17 cellular contexts compared by ENCODE assay signal in the genomic region with DNA sequence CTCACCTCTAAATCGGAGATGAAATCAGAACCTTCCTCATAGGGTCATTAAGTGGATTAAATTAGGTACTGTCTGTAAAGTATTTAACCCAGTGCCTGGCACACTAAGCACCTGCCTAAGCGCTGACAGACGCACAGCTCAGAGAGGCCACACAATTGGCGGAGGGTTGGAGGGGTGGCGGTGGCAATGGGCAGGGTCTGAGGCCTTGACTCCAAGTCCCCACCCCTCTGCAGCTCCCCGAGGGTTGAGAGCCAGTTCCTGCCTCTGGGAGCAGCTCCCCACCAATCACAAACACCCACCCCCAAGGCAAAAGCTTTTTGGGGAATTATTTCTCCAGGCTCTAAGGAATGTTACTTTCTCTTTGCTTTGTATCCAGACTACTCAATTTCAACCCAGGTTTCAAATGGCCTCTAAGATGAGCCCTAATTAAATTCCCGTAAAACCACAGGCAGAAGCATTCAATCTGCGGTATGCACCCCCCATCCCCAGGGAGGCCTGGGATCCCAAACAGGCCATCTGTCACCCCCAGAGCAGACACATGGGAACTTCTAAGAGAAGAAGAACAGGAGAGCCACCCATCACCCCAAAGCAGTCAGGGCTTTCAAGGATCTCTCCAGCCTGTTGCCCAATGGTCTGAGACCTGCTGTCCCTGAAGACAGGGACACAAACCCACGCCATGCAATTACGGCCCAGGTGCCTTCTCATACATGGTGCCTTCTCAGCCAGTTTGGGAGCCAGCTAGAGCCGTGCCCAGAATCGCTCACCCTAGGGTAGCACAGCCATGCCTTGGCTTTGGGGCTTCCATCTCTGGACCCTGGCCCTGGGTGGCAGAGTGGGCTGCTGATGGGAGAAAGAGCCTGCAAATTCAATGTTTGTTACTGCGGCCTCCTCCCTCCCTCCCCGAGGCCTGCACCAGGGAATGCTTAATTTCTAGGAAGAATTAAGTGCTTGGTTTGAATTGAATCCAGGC.
DNase-seq lines count a peak whose midpoint lies in the region; ATAC-seq and TF ChIP-seq lines count a peak whose summit lies in the region.
"Had no signal": no experiment of that assay in that cellular context is flagged by ENCODE, and none has a peak within 500 bp of the region (broad histone marks: within the 10 kb centered on the region; RNA-seq: fewer than 3 reads in every experiment).

No MANE protein-coding gene starts in this region.

- peaks cover 93% of the 10 kb centered on the region for H3K36me3 Mint-ChIP-seq in dendritic cell treated with granulocyte-macrophage colony-stimulating factor and Interleukin-4, amounts not matched to agents 40 ng/mL and 50 ng/mL, for 4 days (ENCODE audit: low read depth)
- H3K36me3 Mint-ChIP-seq: mesothelial cell of epicardium had no signal

- no peak overlapping the region for H3K4me3 Mint-ChIP-seq in dendritic cell treated with granulocyte-macrophage colony-stimulating factor and Interleukin-4, amounts not matched to agents 40 ng/mL and 50 ng/mL, for 4 days
- H3K4me3 Mint-ChIP-seq: mesothelial cell of epicardium, T-cell had no signal

- TF ChIP-seq POLR2A in spleen (IDR thresholded peaks at IDR 0.05), result no peak

- DNase-seq in DMS 273 (lab: John Stamatoyannopoulos, UW; ENCODE audit: unreplicated experiment) (peak; percentile 92), NCI-H2171 (lab: John Stamatoyannopoulos, UW) (peak; percentile 98), spleen (peak; percentile 48), globus pallidus (ENCODE audit: low spot score) (no peak)
- DNase-seq: activated CD8-positive, alpha-beta memory T cell treated with anti-CD3 and anti-CD28 coated beads, Interleukin-2, amount 50 U/mL, for 48 hours; Caco-2; caudate nucleus; Karpas-422; left colon; NCI-H1092; T-cell had no signal

- WGBS in spleen, 5 donors, result 89 to 96% (median 94%) methylated on average over 11 to 14 of the region's 14 CpGs

- H3K27me3 ChIP-seq in spleen (replicated peaks in 1 of 7), result no peaks in the 10 kb centered on the region
- H3K27me3 ChIP-seq: neutrophil had no signal

- no peaks in the 10 kb centered on the region for H3K27me3 Mint-ChIP-seq in dendritic cell treated with granulocyte-macrophage colony-stimulating factor and Interleukin-4, amounts not matched to agents 40 ng/mL and 50 ng/mL, for 4 days
- H3K27me3 Mint-ChIP-seq: T-cell had no signal

- peak overlapping the region; percentile 87 for H3K27ac Mint-ChIP-seq in dendritic cell treated with granulocyte-macrophage colony-stimulating factor and Interleukin-4, amounts not matched to agents 40 ng/mL and 50 ng/mL, for 4 days
- H3K27ac Mint-ChIP-seq: mesothelial cell of epicardium had no signal

- H3K9me3 ChIP-seq in spleen, result no peaks in the 10 kb centered on the region
- H3K9me3 ChIP-seq: Caco-2, neutrophil, thoracic aorta had no signal

- no peak overlapping the region for H3K4me3 ChIP-seq in spleen
- H3K4me3 ChIP-seq: thoracic aorta had no signal

- intact Hi-C loops in dendritic cell treated with granulocyte-macrophage colony-stimulating factor and Interleukin-4, amounts not matched to agents 40 ng/mL and 50 ng/mL, for 4 days (cut with micrococcal nuclease), result no loop called here
- intact Hi-C loops in spleen (cut with DNase I; ENCODE audit: low total_unique reads), result no loop called here

- no peak for ATAC-seq in GM21447 (IDR thresholded peaks at IDR 0.05; ENCODE audit: unreplicated experiment)
- ATAC-seq in HG02884 (IDR thresholded peaks at IDR 0.05; ENCODE audit: unreplicated experiment), result no peak
- ATAC-seq: left colon, T-cell had no signal

- no peak for TF ChIP-seq CTCF in spleen (IDR thresholded peaks at IDR 0.05 in 8 of 11, conservative IDR thresholded peaks at IDR 0.05 in 3 of 11)

- peaks cover 90% of the 10 kb centered on the region for H3K4me1 Mint-ChIP-seq in dendritic cell treated with granulocyte-macrophage colony-stimulating factor and Interleukin-4, amounts not matched to agents 40 ng/mL and 50 ng/mL, for 4 days (ENCODE audit: low read depth)

- peaks cover 0 to 96% (median 18%) of the 10 kb centered on the region in 6 donors for H3K36me3 ChIP-seq in spleen

- peaks cover 0 to 57% (median 24%) of the 10 kb centered on the region in 6 donors for H3K4me1 ChIP-seq in spleen
- H3K4me1 ChIP-seq: Caco-2 had no signal

- H3K27ac ChIP-seq in spleen, result no peak overlapping the region
- H3K27ac ChIP-seq: thoracic aorta had no signal

- H3K9me3 Mint-ChIP-seq in dendritic cell treated with granulocyte-macrophage colony-stimulating factor and Interleukin-4, amounts not matched to agents 40 ng/mL and 50 ng/mL, for 4 days, result peaks cover 8% of the 10 kb centered on the region
- H3K9me3 Mint-ChIP-seq: mesothelial cell of epicardium, T-cell had no signal
